Comparison of ENCODE assay signal across 8 cellular contexts in genomic region chr17:44314869-44315661, GRCh38. TPM values are rescaled to one million over a fixed set of nuclear protein-coding genes. Genes with fewer than 3 reads are reported as not detected.
DNase-seq lines count a peak whose midpoint lies in the region; ATAC-seq and TF ChIP-seq lines count a peak whose summit lies in the region.

No MANE protein-coding gene starts in this region.

- H3K36me3 ChIP-seq in ACC112 (ENCODE audit: insufficient read depth, low read length) (no peaks in the 10 kb centered on the region), ectodermal cell (ENCODE audit: control insufficient read depth, insufficient read depth, low read length) (peaks cover 8% of the 10 kb centered on the region), osteoblast (ENCODE audit: insufficient read depth, low read length) (no peaks in the 10 kb centered on the region)

- H3K36me3 Mint-ChIP-seq in T-cell: peaks cover 5% of the 10 kb centered on the region

- H3K27me3 ChIP-seq in ACC112 (ENCODE audit: insufficient read depth, low read length) (peaks cover 37% of the 10 kb centered on the region), ectodermal cell (ENCODE audit: control insufficient read depth, insufficient read depth, low read length, poor library complexity, severe bottlenecking) (peaks cover 58% of the 10 kb centered on the region), osteoblast (ENCODE audit: insufficient read depth, low read length) (peaks cover 43% of the 10 kb centered on the region)

- H3K4me3 Mint-ChIP-seq in T-cell: peak overlapping the region; percentile 62 to 75 (median 65)

- intact Hi-C loops in sciatic nerve (cut with DNase I): loop anchor here (5.0 kb wide), 1 partner anchor 1238 kb away; no protein-coding TSS in a partner anchor

- in situ Hi-C loops in GM13977 (cut with MboI; ENCODE audit: low pct_unique_long_range_greater_than_20kb, low sequenced_read_pairs, unreplicated experiment): no loop called here

- H3K4me2 ChIP-seq in osteoblast (ENCODE audit: insufficient read depth, low read length): no peak overlapping the region

- peak; percentile 59 to 79 (median 65) for ATAC-seq in T-cell (replicated peaks in 1 of 4)
- no peak for ATAC-seq in left lobe of liver
- ATAC-seq in GM21717 (IDR thresholded peaks at IDR 0.05; ENCODE audit: unreplicated experiment): no peak
- no peak for ATAC-seq in sciatic nerve

- peaks cover 10 to 20% (median 15%) of the 10 kb centered on the region in 3 donors for H3K4me1 Mint-ChIP-seq in T-cell

- H3K9me3 Mint-ChIP-seq in T-cell: no peaks in the 10 kb centered on the region

- H3K9me3 ChIP-seq in ectodermal cell (ENCODE audit: control insufficient read depth, low read length): no peaks in the 10 kb centered on the region
- no peaks in the 10 kb centered on the region for H3K9me3 ChIP-seq in osteoblast (ENCODE audit: low read depth, low read length)

- TF ChIP-seq CTCF in GM13977 (IDR thresholded peaks at IDR 0.05; ENCODE audit: extremely low read depth, insufficient read depth, missing control alignments) (no peak), osteoblast (IDR thresholded peaks at IDR 0.05; ENCODE audit: extremely low read depth, low read depth, low read length) (no peak)

- peak overlapping the region; percentile 25 for H2AFZ ChIP-seq in ACC112 (ENCODE audit: low read length, unreplicated experiment)
- H2AFZ ChIP-seq in osteoblast (ENCODE audit: low read length): no peak overlapping the region

- no peak overlapping the region for H3K27ac ChIP-seq in ACC112 (ENCODE audit: low read depth, low read length)
- H3K27ac ChIP-seq in ectodermal cell (ENCODE audit: insufficient read depth, low read depth, low read length, poor library complexity, severe bottlenecking): no peak overlapping the region
- no peak overlapping the region for H3K27ac ChIP-seq in osteoblast (ENCODE audit: low read depth, low read length)

- H3K79me2 ChIP-seq in ACC112 (ENCODE audit: control insufficient read depth, insufficient read depth, low read length, unreplicated experiment): no peaks in the 10 kb centered on the region
- no peaks in the 10 kb centered on the region for H3K79me2 ChIP-seq in osteoblast (ENCODE audit: insufficient read depth, low read length)

- peaks cover 22 to 49% of the 10 kb centered on the region in 2 donors for H3K27me3 Mint-ChIP-seq in T-cell

- H3K27ac Mint-ChIP-seq in T-cell: no peak overlapping the region

- CTCF ChIA-PET in T-cell (lab: Charles Lee): no interaction called here

- WGBS in ectodermal cell, 2 experiments: 1% methylated on average over 81 of the region's 81 CpGs

- POLR2A ChIA-PET in T-cell (lab: Charles Lee): no interaction called here

- DNase-seq in GM13977 (ENCODE audit: low spot score) (peak; percentile 81), T-cell (peak in 11 of 34 experiments; percentile 10 to 36 (median 20)), osteoblast (ENCODE audit: insufficient read length, low spot score, missing footprints) (peak; percentile 96), left lobe of liver (ENCODE audit: low spot score) (no peak), sciatic nerve (ENCODE audit: low spot score) (no peak)

- peaks cover 2% of the 10 kb centered on the region for H4K20me1 ChIP-seq in osteoblast (ENCODE audit: insufficient read depth, low read length)

- H3K4me1 ChIP-seq in ACC112 (ENCODE audit: control insufficient read depth, insufficient read depth, low read length, unreplicated experiment): peaks cover 4% of the 10 kb centered on the region
- H3K4me1 ChIP-seq in ectodermal cell (ENCODE audit: control insufficient read depth, insufficient read depth, low read length): peaks cover 17% of the 10 kb centered on the region
- no peaks in the 10 kb centered on the region for H3K4me1 ChIP-seq in osteoblast (ENCODE audit: insufficient read depth, low read length)

- H3K4me3 ChIP-seq in ACC112 (ENCODE audit: low read depth, low read length): peak overlapping the region; percentile 66
- H3K4me3 ChIP-seq in ectodermal cell (ENCODE audit: insufficient read depth, low read depth, low read length): peak overlapping the region; percentile 34
- H3K4me3 ChIP-seq in osteoblast (ENCODE audit: insufficient read depth, low read length): no peak overlapping the region

RNA-seq across cellular contexts. Expression of gene RUNDC3A, which starts 6.7 kb away (rescaled TPM):
- total RNA-seq in T-cell: under 1 TPM in 3 of 5 donors, not detected in 2; 0.38 to 0.65 (median 0.41) TPM
- polyA plus RNA-seq in ectodermal cell (2013, experiment 1 of 4): 1.4 TPM
- 1.8 TPM for polyA plus RNA-seq in ectodermal cell (2013, experiment 2 of 4)
- 2.2 TPM for polyA plus RNA-seq in ectodermal cell (2013, experiment 3 of 4)
- 1.5 TPM for polyA plus RNA-seq in ectodermal cell (2013, experiment 4 of 4)
- under 0.01 TPM in 1 of 2 replicates, not detected in the other for total RNA-seq in osteoblast
- total RNA-seq in left lobe of liver: not detected
- 2.9 TPM for total RNA-seq in sciatic nerve

RNA-seq across cellular contexts. Expression of gene SLC25A39, which starts 9.6 kb away (rescaled TPM):
- total RNA-seq in T-cell: 100 to 1,000 TPM in 3 of 5 donors, 10 to 100 TPM in 2; 78.6 to 108 (median 104) TPM
- 112 TPM for polyA plus RNA-seq in ectodermal cell (2013, experiment 1 of 4)
- 108 TPM for polyA plus RNA-seq in ectodermal cell (2013, experiment 2 of 4)
- 88.7 TPM for polyA plus RNA-seq in ectodermal cell (2013, experiment 3 of 4)
- polyA plus RNA-seq in ectodermal cell (2013, experiment 4 of 4): 94.4 TPM
- 60.1 and 60.7 TPM in 2 replicates for total RNA-seq in osteoblast
- 78.6 TPM for total RNA-seq in left lobe of liver
- total RNA-seq in sciatic nerve: 91.6 TPM

RNA-seq across cellular contexts. Expression of gene GRN, which starts 30.0 kb away (rescaled TPM):
- total RNA-seq in T-cell (10 to 100 TPM; 21.0 to 48.3 (median 40.1) TPM), osteoblast (382 and 390 TPM in 2 replicates), left lobe of liver (111 TPM), sciatic nerve (169 TPM)
- 108 TPM for polyA plus RNA-seq in ectodermal cell (2013, experiment 1 of 4)
- polyA plus RNA-seq in ectodermal cell (2013, experiment 2 of 4): 105 TPM
- polyA plus RNA-seq in ectodermal cell (2013, experiment 3 of 4): 89.6 TPM
- polyA plus RNA-seq in ectodermal cell (2013, experiment 4 of 4): 106 TPM

RNA-seq across cellular contexts. Expression of gene SLC4A1, which starts 47.1 kb away (rescaled TPM):
- total RNA-seq in T-cell (not detected), osteoblast (under 0.01 TPM in 1 of 2 replicates, not detected in the other), left lobe of liver (1.8 TPM), sciatic nerve (47.6 TPM)
- not detected for polyA plus RNA-seq in ectodermal cell (2013, experiment 1 of 4)
- 0.12 TPM for polyA plus RNA-seq in ectodermal cell (2013, experiment 2 of 4)
- not detected for polyA plus RNA-seq in ectodermal cell (2013, experiment 3 of 4)
- polyA plus RNA-seq in ectodermal cell (2013, experiment 4 of 4): 0.08 TPM

RNA-seq across cellular contexts. Expression of gene FAM171A2, which starts 48.6 kb away (rescaled TPM):
- total RNA-seq in T-cell (1 to 10 TPM in 2 of 5 donors, under 1 TPM in 3; 0.18 to 1.5 (median 0.89) TPM), osteoblast (3.5 and 4.3 TPM in 2 replicates), left lobe of liver (0.20 TPM), sciatic nerve (3.7 TPM)
- 49.5 TPM for polyA plus RNA-seq in ectodermal cell (2013, experiment 1 of 4)
- polyA plus RNA-seq in ectodermal cell (2013, experiment 2 of 4): 54.2 TPM
- polyA plus RNA-seq in ectodermal cell (2013, experiment 3 of 4): 53.0 TPM
- 52.8 TPM for polyA plus RNA-seq in ectodermal cell (2013, experiment 4 of 4)

Comparison
In these comparisons a context has a peak if more than half of its experiments do, and no peak if none do; other contexts are left out.
1. DNase-seq: peak in GM13977 (single experiment) and osteoblast (single experiment); none in left lobe of liver (single experiment) and sciatic nerve (single experiment).
2. ATAC-seq: peak in T-cell (4 of 4); none in left lobe of liver (single experiment), GM21717 (single experiment) and sciatic nerve (single experiment).